ENCODE assay signal across 11 cellular contexts in the genomic region with DNA sequence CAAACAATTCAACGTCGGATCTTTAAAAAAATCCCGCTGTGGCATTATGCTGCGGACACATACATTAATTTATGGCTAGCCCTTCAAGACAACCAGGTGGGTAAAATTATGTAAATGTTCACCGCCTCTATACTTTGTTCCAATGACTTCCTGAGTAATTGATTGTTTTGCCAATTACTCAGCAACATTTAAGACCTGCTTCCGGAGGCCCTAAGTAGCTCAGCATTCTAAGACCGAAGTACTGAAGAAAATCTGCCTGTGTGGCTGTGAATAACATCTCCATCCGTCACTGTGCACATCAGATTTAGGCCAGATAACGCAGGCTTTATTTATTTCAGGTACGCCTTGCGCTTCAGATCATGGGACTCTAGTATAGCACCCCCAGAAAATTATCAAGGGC. TPM values are rescaled to one million over a fixed set of nuclear protein-coding genes. Genes with fewer than 3 reads are reported as not detected.
DNase-seq lines count a peak whose midpoint lies in the region; ATAC-seq and TF ChIP-seq lines count a peak whose summit lies in the region.
"Had no signal": no experiment of that assay in that cellular context is flagged by ENCODE, and none has a peak within 500 bp of the region (broad histone marks: within the 10 kb centered on the region; RNA-seq: fewer than 3 reads in every experiment).

No MANE protein-coding gene starts in this region.

- no peak overlapping the region for H3K4me3 Mint-ChIP-seq in endothelial cell (ENCODE audit: unreplicated experiment)

- no peak overlapping the region for H3K27ac Mint-ChIP-seq in endothelial cell (ENCODE audit: unreplicated experiment)

- ATAC-seq in GM19463 (IDR thresholded peaks at IDR 0.05; ENCODE audit: unreplicated experiment) (peak; percentile 35), HG02870 (IDR thresholded peaks at IDR 0.05; ENCODE audit: unreplicated experiment) (no peak), HG02571 (IDR thresholded peaks at IDR 0.05; ENCODE audit: unreplicated experiment) (no peak)

- no peaks in the 10 kb centered on the region; the same call in 1 of the 2 replicates for H3K36me3 ChIP-seq in GM06990 (ENCODE audit: control insufficient read depth, insufficient read depth, low read length)

- peaks cover 12% of the 10 kb centered on the region for H3K36me3 Mint-ChIP-seq in endothelial cell (ENCODE audit: low read depth, unreplicated experiment)

- H3K27me3 Mint-ChIP-seq in endothelial cell (ENCODE audit: unreplicated experiment): peaks cover 7% of the 10 kb centered on the region

- DNase-seq in GM06990 (ENCODE audit: extremely low read depth, insufficient read length): peak; percentile 47
- peak; percentile 73 for DNase-seq in NAMALWA (ENCODE audit: low spot score)
- peak; percentile 44 for DNase-seq in effector CD4-positive, alpha-beta T cell
- DNase-seq in endothelial cell (ENCODE audit: low spot score): no peak
- no peak for DNase-seq in NCI-H524 treated with DMSO at 0.1 percent for 48 hours (lab: John Stamatoyannopoulos, UW)
- DNase-seq: amniotic stem cell, nucleus accumbens, OCI-M1 had no signal

- H3K4me1 Mint-ChIP-seq in endothelial cell (ENCODE audit: unreplicated experiment): peaks cover 3% of the 10 kb centered on the region

- TF ChIP-seq CTCF in GM06990 (IDR thresholded peaks at IDR 0.05; ENCODE audit: insufficient read depth, low read length, poor library complexity, severe bottlenecking) (no peak), endothelial cell (IDR thresholded peaks at IDR 0.05; ENCODE audit: unreplicated experiment) (no peak)

- H3K9me3 Mint-ChIP-seq in endothelial cell (ENCODE audit: unreplicated experiment): peaks cover 7% of the 10 kb centered on the region

- H3K27me3 ChIP-seq in GM06990 (replicated peaks; ENCODE audit: control insufficient read depth, insufficient read depth, low read length): no peaks in the 10 kb centered on the region

- peak overlapping the region; percentile 18; the same call in 1 of the 2 replicates for H3K4me3 ChIP-seq in GM06990 (replicated peaks; ENCODE audit: low read depth, low read length)

RNA-seq across cellular contexts. Expression of a gene that starts 23.3 kb away (rescaled TPM):
- total RNA-seq in endothelial cell (ENCODE audit: unreplicated experiment): 30.4 TPM

RNA-seq across cellular contexts. Expression of a gene that starts 39.3 kb away (rescaled TPM):
- total RNA-seq in endothelial cell (ENCODE audit: unreplicated experiment): 1.5 TPM

RNA-seq across cellular contexts. Expression of a gene that starts 43.5 kb away (rescaled TPM):
- total RNA-seq in endothelial cell (ENCODE audit: unreplicated experiment): not detected

Comparison
In these comparisons a context has a peak if more than half of its experiments do, and no peak if none do; other contexts are left out.
1. DNase-seq: peak in GM06990 (single experiment), NAMALWA (single experiment) and effector CD4-positive, alpha-beta T cell (single experiment); none in endothelial cell (single experiment) and NCI-H524 treated with DMSO at 0.1 percent for 48 hours (single experiment).